9 cellular contexts compared by ENCODE assay signal in the genomic region with DNA sequence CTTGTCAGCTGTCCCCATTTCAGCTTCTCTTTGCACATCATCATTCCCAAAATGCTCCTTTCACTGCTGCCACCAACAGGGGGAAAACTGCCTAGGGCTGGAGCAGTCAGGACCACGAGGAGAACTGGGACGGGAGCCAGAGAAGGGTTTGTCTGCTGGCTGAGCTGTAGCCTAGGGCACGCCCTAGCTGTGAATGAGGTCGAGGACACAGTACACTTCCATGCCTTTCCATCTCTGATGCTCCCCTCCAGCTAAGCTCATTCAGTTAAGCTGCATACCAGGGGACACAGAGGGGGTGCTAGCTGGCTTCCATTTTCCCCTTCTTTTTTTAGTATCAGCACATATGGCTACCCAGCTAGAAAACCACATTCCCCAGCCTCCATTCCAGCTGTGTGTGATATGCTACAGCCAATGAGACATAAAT.
A peak's percentile ranks its signal among the peaks of the same experiment; 100 is the strongest.
DNase-seq lines count a peak whose midpoint lies in the region; ATAC-seq and TF ChIP-seq lines count a peak whose summit lies in the region.
"Had no signal": no experiment of that assay in that cellular context is flagged by ENCODE, and none has a peak within 500 bp of the region (broad histone marks: within the 10 kb centered on the region; RNA-seq: fewer than 3 reads in every experiment).

No MANE protein-coding gene starts in this region.

- H3K4me1 ChIP-seq in neutrophil (ENCODE audit: control insufficient read depth in 1 of 2, insufficient read depth in 1 of 2, low read depth in 1 of 2, low read length in 1 of 2) = peaks cover 7 to 22% of the 10 kb centered on the region in 2 experiments

- no peak for ATAC-seq in HG02870 (IDR thresholded peaks at IDR 0.05; ENCODE audit: unreplicated experiment)
- no peak for ATAC-seq in GM18873 (IDR thresholded peaks at IDR 0.05; ENCODE audit: low FRiP score, unreplicated experiment)

- TF ChIP-seq CTCF in fibroblast of mammary gland (conservative IDR thresholded peaks at IDR 0.05; ENCODE audit: control insufficient read depth, insufficient read depth, low read depth, low read length) = peak; percentile 59
- TF ChIP-seq CTCF in neutrophil (IDR thresholded peaks at IDR 0.05) = no peak

- peak overlapping the region; percentile 53 for H3K27ac ChIP-seq in neutrophil
- H3K27ac ChIP-seq: KMS-11 had no signal

- no peaks in the 10 kb centered on the region for H3K27me3 ChIP-seq in neutrophil

- H3K9me3 ChIP-seq in neutrophil = no peaks in the 10 kb centered on the region

- H3K36me3 ChIP-seq in neutrophil = peaks cover 75% of the 10 kb centered on the region

- no peak overlapping the region for H3K4me3 ChIP-seq in fibroblast of mammary gland (ENCODE audit: control insufficient read depth, low read depth, low read length)
- H3K4me3 ChIP-seq in neutrophil (ENCODE audit: low read depth in 1 of 2, low read length in 1 of 2) = no peak overlapping the region

- peak; percentile 54 for DNase-seq in GM04503 (ENCODE audit: low read depth)
- DNase-seq in RPMI7951 (ENCODE audit: low read depth) = peak; percentile 94
- peak; percentile 85 for DNase-seq in fibroblast of mammary gland (ENCODE audit: low read depth)
- no peak for DNase-seq in KG1 (lab: John Stamatoyannopoulos, UW)
- no peak for DNase-seq in activated CD8-positive, alpha-beta memory T cell treated with anti-CD3 and anti-CD28 coated beads, Interleukin-2, amount 50 U/mL, for 48 hours

Comparison
In these comparisons a context has a peak if more than half of its experiments do, and no peak if none do; other contexts are left out.
1. DNase-seq: peak in GM04503 (single experiment), RPMI7951 (single experiment) and fibroblast of mammary gland (single experiment); none in KG1 (single experiment) and activated CD8-positive, alpha-beta memory T cell treated with anti-CD3 and anti-CD28 coated beads, Interleukin-2, amount 50 U/mL, for 48 hours (single experiment).